16 cellular contexts compared by ENCODE assay signal in genomic region chr1:226884966-226885820, GRCh38. TPM values are rescaled to one million over a fixed set of nuclear protein-coding genes. Genes with fewer than 3 reads are reported as not detected.
DNase-seq lines count a peak whose midpoint lies in the region; ATAC-seq and TF ChIP-seq lines count a peak whose summit lies in the region.
"Had no signal": no experiment of that assay in that cellular context is flagged by ENCODE, and none has a peak within 500 bp of the region (broad histone marks: within the 10 kb centered on the region; RNA-seq: fewer than 3 reads in every experiment).

No MANE protein-coding gene starts in this region.

- CTCF ChIA-PET in activated CD4-positive, alpha-beta T cell treated with anti-CD3 and anti-CD28 coated beads for 36 hours (lab: Charles Lee): interaction anchor here (0.7 kb wide), 1 partner anchor 153 kb away, joined by 3 read pairs; no protein-coding TSS in a partner anchor
- CTCF ChIA-PET in naive thymus-derived CD4-positive, alpha-beta T cell (lab: Charles Lee): interaction anchor here (0.6 to 1.0 kb wide), 2 partner anchors 11 to 252 kb away, joined by 3 to 5 read pairs; no protein-coding TSS in a partner anchor

- intact Hi-C loops in activated CD4-positive, alpha-beta T cell treated with anti-CD3 and anti-CD28 coated beads for 36 hours (cut with DNase I, micrococcal nuclease): loop anchor here in 1 of 2 experiments (5.0 to 10.0 kb wide), 2 partner anchors 183 to 850 kb away; partner anchors contain the start of genes JMJD4 and SNAP47
- intact Hi-C loops in naive thymus-derived CD4-positive, alpha-beta T cell (cut with micrococcal nuclease): loop anchor here in 1 of 2 donors (5.0 kb wide), 3 partner anchors 32 to 223 kb away; partner anchors contain the start of gene ITPKB

- in situ Hi-C loops in KBM-7 (cut with MboI; ENCODE audit: low pct_unique_long_range_greater_than_20kb, low sequenced_read_pairs): no loop called here

- H3K27me3 ChIP-seq in WERI-Rb-1 (ENCODE audit: insufficient read depth, low read depth, severe bottlenecking): no peaks in the 10 kb centered on the region
- no peaks in the 10 kb centered on the region for H3K27me3 ChIP-seq in naive thymus-derived CD4-positive, alpha-beta T cell (ENCODE audit: control insufficient read depth in 2 of 2, insufficient read depth in 2 of 2, low read length in 2 of 2)
- H3K27me3 ChIP-seq: tibial artery had no signal

- no peak for DNase-seq in activated CD4-positive, alpha-beta T cell treated with anti-CD3 and anti-CD28 coated beads for 36 hours
- no peak for DNase-seq in activated CD4-positive, alpha-beta T cell treated with anti-CD3 and anti-CD28 coated beads, Interleukin-2, amount 50 U/mL, for 48 hours
- DNase-seq in KBM-7 (peak; percentile 40), WERI-Rb-1 (peak; percentile 85), NCI-H446 treated with DMSO at 0.1 percent for 48 hours (lab: John Stamatoyannopoulos, UW) (no peak), NCI-H1436 (lab: John Stamatoyannopoulos, UW) (no peak), hepatic stellate cell (ENCODE audit: low spot score) (no peak)
- no peak for DNase-seq in naive thymus-derived CD4-positive, alpha-beta T cell
- DNase-seq: Caco-2, GF-D8, NCI-H2081, SIG-M5 had no signal

- H3K27me3 Mint-ChIP-seq in activated CD4-positive, alpha-beta T cell treated with anti-CD3 and anti-CD28 coated beads for 36 hours: no peaks in the 10 kb centered on the region
- H3K27me3 Mint-ChIP-seq in naive thymus-derived CD4-positive, alpha-beta T cell: no peaks in the 10 kb centered on the region
- H3K27me3 Mint-ChIP-seq: activated naive CD4-positive, alpha-beta T cell treated with anti-CD3 and anti-CD28 coated beads, Interleukin-2, amount 50 U/mL, for 24 hours had no signal

- no peak overlapping the region for H3K4me3 ChIP-seq in WERI-Rb-1 (ENCODE audit: low read depth, low read length)
- H3K4me3 ChIP-seq in naive thymus-derived CD4-positive, alpha-beta T cell (ENCODE audit: low read length): no peak overlapping the region
- H3K4me3 ChIP-seq: A549, tibial artery had no signal

- peaks cover 4% of the 10 kb centered on the region for H3K36me3 ChIP-seq in WERI-Rb-1
- H3K36me3 ChIP-seq in naive thymus-derived CD4-positive, alpha-beta T cell (ENCODE audit: control insufficient read depth in 2 of 3, insufficient read depth in 3 of 3, low read length in 3 of 3): no peaks in the 10 kb centered on the region

- no peaks in the 10 kb centered on the region for H3K36me3 Mint-ChIP-seq in activated CD4-positive, alpha-beta T cell treated with anti-CD3 and anti-CD28 coated beads for 36 hours (ENCODE audit: low read depth)
- H3K36me3 Mint-ChIP-seq in naive thymus-derived CD4-positive, alpha-beta T cell: peaks cover 0 to 13% (median 0%) of the 10 kb centered on the region in 5 donors

- H3K9me3 Mint-ChIP-seq in activated CD4-positive, alpha-beta T cell treated with anti-CD3 and anti-CD28 coated beads for 36 hours (ENCODE audit: low read depth): no peaks in the 10 kb centered on the region
- no peaks in the 10 kb centered on the region for H3K9me3 Mint-ChIP-seq in naive thymus-derived CD4-positive, alpha-beta T cell
- H3K9me3 Mint-ChIP-seq: activated naive CD4-positive, alpha-beta T cell treated with anti-CD3 and anti-CD28 coated beads, Interleukin-2, amount 50 U/mL, for 24 hours had no signal

- H3K4me3 Mint-ChIP-seq in activated CD4-positive, alpha-beta T cell treated with anti-CD3 and anti-CD28 coated beads for 36 hours: no peak overlapping the region
- H3K4me3 Mint-ChIP-seq in naive thymus-derived CD4-positive, alpha-beta T cell: peak overlapping the region in 9 of 10 donors; percentile 14 to 83 (median 73)
- H3K4me3 Mint-ChIP-seq: activated naive CD4-positive, alpha-beta T cell treated with anti-CD3 and anti-CD28 coated beads, Interleukin-2, amount 50 U/mL, for 24 hours had no signal

- no peak for TF ChIP-seq CTCF in WERI-Rb-1 (IDR thresholded peaks at IDR 0.05; ENCODE audit: low read depth, low read length)

- no peaks in the 10 kb centered on the region for H3K9me3 ChIP-seq in WERI-Rb-1 (ENCODE audit: severe bottlenecking)
- no peaks in the 10 kb centered on the region for H3K9me3 ChIP-seq in naive thymus-derived CD4-positive, alpha-beta T cell (ENCODE audit: control insufficient read depth in 2 of 3, low read length in 3 of 3)
- H3K9me3 ChIP-seq: A549, Caco-2, tibial artery had no signal

- POLR2A ChIA-PET in activated CD4-positive, alpha-beta T cell treated with anti-CD3 and anti-CD28 coated beads for 36 hours (lab: Charles Lee): interaction anchor here (0.7 kb wide), 1 partner anchor 30 kb away, joined by 3 read pairs; no protein-coding TSS in a partner anchor
- POLR2A ChIA-PET in naive thymus-derived CD4-positive, alpha-beta T cell (lab: Charles Lee): interaction anchor here (0.5 to 4.3 kb wide), 4 partner anchors 13 to 478 kb away, joined by 3 to 46 read pairs (median 4); partner anchors contain the start of genes COQ8A and PARP1

- H3K27ac ChIP-seq in WERI-Rb-1: peak overlapping the region; percentile 75
- H3K27ac ChIP-seq in naive thymus-derived CD4-positive, alpha-beta T cell (ENCODE audit: low read depth, low read length): no peak overlapping the region
- H3K27ac ChIP-seq: A549, tibial artery had no signal

- peak overlapping the region; percentile 15 for H3K27ac Mint-ChIP-seq in activated CD4-positive, alpha-beta T cell treated with anti-CD3 and anti-CD28 coated beads for 36 hours
- peak overlapping the region; percentile 41 to 98 (median 90) for H3K27ac Mint-ChIP-seq in naive thymus-derived CD4-positive, alpha-beta T cell

- no peak for ATAC-seq in activated CD4-positive, alpha-beta T cell treated with anti-CD3 and anti-CD28 coated beads for 36 hours
- ATAC-seq in naive thymus-derived CD4-positive, alpha-beta T cell: no peak
- ATAC-seq: A549, left lobe of liver had no signal

- H3K4me1 ChIP-seq in naive thymus-derived CD4-positive, alpha-beta T cell (ENCODE audit: control insufficient read depth in 2 of 2, insufficient read depth in 2 of 2, low read length in 2 of 2): peaks cover 4 to 34% of the 10 kb centered on the region in 2 donors
- H3K4me1 ChIP-seq: Caco-2, tibial artery had no signal

- peaks cover 53% of the 10 kb centered on the region for H3K4me1 Mint-ChIP-seq in activated CD4-positive, alpha-beta T cell treated with anti-CD3 and anti-CD28 coated beads for 36 hours
- H3K4me1 Mint-ChIP-seq in naive thymus-derived CD4-positive, alpha-beta T cell: peaks cover 44 to 57% (median 51%) of the 10 kb centered on the region in 7 donors

RNA-seq across cellular contexts. Expression of gene PSEN2, which starts 14.8 kb away (rescaled TPM):
- 1 to 10 TPM; 2.2 to 3.2 TPM for total RNA-seq in activated CD4-positive, alpha-beta T cell treated with anti-CD3 and anti-CD28 coated beads for 36 hours
- 10 to 100 TPM in 1 of 5 experiments, 1 to 10 TPM in 3, under 1 TPM in 1; 0.70 to 10.3 (median 3.7) TPM for total RNA-seq in naive thymus-derived CD4-positive, alpha-beta T cell
- 1 to 10 TPM in 1 of 2 donors, under 1 TPM in 1; 0.17 to 1.1 TPM for polyA plus RNA-seq in naive thymus-derived CD4-positive, alpha-beta T cell

RNA-seq across cellular contexts. Expression of gene COQ8A, which starts 54.9 kb away (rescaled TPM):
- 10 to 100 TPM; 21.3 to 26.9 TPM for total RNA-seq in activated CD4-positive, alpha-beta T cell treated with anti-CD3 and anti-CD28 coated beads for 36 hours
- 10 to 100 TPM; 34.1 to 83.4 (median 67.8) TPM for total RNA-seq in naive thymus-derived CD4-positive, alpha-beta T cell
- 10 to 100 TPM; 45.9 to 66.3 TPM for polyA plus RNA-seq in naive thymus-derived CD4-positive, alpha-beta T cell

Comparison
In these comparisons a context has a peak if more than half of its experiments do, and no peak if none do; other contexts are left out.
1. DNase-seq: peak in KBM-7 (single experiment) and WERI-Rb-1 (single experiment); none in activated CD4-positive, alpha-beta T cell treated with anti-CD3 and anti-CD28 coated beads for 36 hours (single experiment), activated CD4-positive, alpha-beta T cell treated with anti-CD3 and anti-CD28 coated beads, Interleukin-2, amount 50 U/mL, for 48 hours (0 of 2), naive thymus-derived CD4-positive, alpha-beta T cell (0 of 9), NCI-H446 treated with DMSO at 0.1 percent for 48 hours (single experiment), NCI-H1436 (single experiment) and hepatic stellate cell (single experiment).